ENCODE assay signal across 12 cellular contexts in genomic region chr12:97306121-97306520, GRCh38.
A peak's percentile ranks its signal among the peaks of the same experiment; 100 is the strongest.
DNase-seq lines count a peak whose midpoint lies in the region; ATAC-seq, FAIRE-seq and TF ChIP-seq lines count a peak whose summit lies in the region.
"Had no signal": no experiment of that assay in that cellular context is flagged by ENCODE, and none has a peak within 500 bp of the region (broad histone marks: within the 10 kb centered on the region; RNA-seq: fewer than 3 reads in every experiment).

No MANE protein-coding gene starts in this region.

- H3K4me1 ChIP-seq in smooth muscle cell (ENCODE audit: low read depth) = no peaks in the 10 kb centered on the region
- H3K4me1 ChIP-seq: A549, transverse colon had no signal

- H3K27ac Mint-ChIP-seq in natural killer cell treated with Interleukin-12 subunit alpha and Interleukin-12 subunit beta and Interleukin-15 and Interleukin-18, amount 100 ng/mL, for 72 hours = no peak overlapping the region

- ATAC-seq in HG02798 (IDR thresholded peaks at IDR 0.05; ENCODE audit: poor library complexity, unreplicated experiment) = peak; percentile 93
- ATAC-seq in natural killer cell treated with Interleukin-12 subunit alpha and Interleukin-12 subunit beta and Interleukin-15 and Interleukin-18, amount 100 ng/mL, for 72 hours = no peak
- no peak for ATAC-seq in Right ventricle myocardium superior (ENCODE audit: poor library complexity)
- ATAC-seq: A549 had no signal

- H3K4me1 Mint-ChIP-seq in natural killer cell treated with Interleukin-12 subunit alpha and Interleukin-12 subunit beta and Interleukin-15 and Interleukin-18, amount 100 ng/mL, for 72 hours (ENCODE audit: low read depth in 2 of 2) = peaks cover 0 to 3% of the 10 kb centered on the region in 2 donors

- no peak for FAIRE-seq in urothelium cell line (lab: Jason Lieb, UNC)
- FAIRE-seq: A549, keratinocyte had no signal

- H3K27me3 ChIP-seq in smooth muscle cell (ENCODE audit: low read depth) = no peaks in the 10 kb centered on the region
- H3K27me3 ChIP-seq: transverse colon had no signal

- no peak overlapping the region for H3K27ac ChIP-seq in smooth muscle cell (ENCODE audit: low read depth)
- H3K27ac ChIP-seq: A549, transverse colon had no signal

- no peak for TF ChIP-seq CTCF in smooth muscle cell (IDR thresholded peaks at IDR 0.05; ENCODE audit: borderline replicate concordance, insufficient read depth, poor library complexity, severe bottlenecking)

- no peak overlapping the region for H3K4me3 Mint-ChIP-seq in natural killer cell treated with Interleukin-12 subunit alpha and Interleukin-12 subunit beta and Interleukin-15 and Interleukin-18, amount 100 ng/mL, for 72 hours

- H3K36me3 Mint-ChIP-seq in natural killer cell treated with Interleukin-12 subunit alpha and Interleukin-12 subunit beta and Interleukin-15 and Interleukin-18, amount 100 ng/mL, for 72 hours = no peaks in the 10 kb centered on the region

- H3K36me3 ChIP-seq in smooth muscle cell (ENCODE audit: low read depth) = no peaks in the 10 kb centered on the region
- H3K36me3 ChIP-seq: transverse colon had no signal

- 74% methylated on average over 3 of the region's 3 CpGs for WGBS in smooth muscle cell (ENCODE audit: low lambda C conversion rate)

- intact Hi-C loops in Right ventricle myocardium superior (cut with DNase I) = loop anchor here (10.0 kb wide), 1 partner anchor 731 kb away; no protein-coding TSS in a partner anchor

- no peaks in the 10 kb centered on the region for H3K79me2 ChIP-seq in smooth muscle cell (ENCODE audit: low read depth)

- H3K4me2 ChIP-seq in smooth muscle cell = no peak overlapping the region
- H3K4me2 ChIP-seq: A549 had no signal

- H3K4me3 ChIP-seq in smooth muscle cell = no peak overlapping the region
- H3K4me3 ChIP-seq: A549, transverse colon had no signal

- no peaks in the 10 kb centered on the region for H3K9me3 ChIP-seq in smooth muscle cell (replicated peaks; ENCODE audit: low read depth)
- H3K9me3 ChIP-seq: A549, transverse colon had no signal

- no peak overlapping the region for H3K9ac ChIP-seq in smooth muscle cell (ENCODE audit: low read depth)

- H3K27me3 Mint-ChIP-seq in natural killer cell treated with Interleukin-12 subunit alpha and Interleukin-12 subunit beta and Interleukin-15 and Interleukin-18, amount 100 ng/mL, for 72 hours = peaks cover 14 to 29% of the 10 kb centered on the region in 2 donors

- H3F3A ChIP-seq in smooth muscle cell (ENCODE audit: low read depth) = no peaks in the 10 kb centered on the region

- peak; percentile 19 for DNase-seq in NCI-H345 (lab: John Stamatoyannopoulos, UW)
- no peak for DNase-seq in NCI-H345 treated with DMSO at 0.1 percent for 48 hours (lab: John Stamatoyannopoulos, UW; ENCODE audit: unreplicated experiment)
- DNase-seq in MV-4-11 (lab: John Stamatoyannopoulos, UW) = peak; percentile 90
- no peak for DNase-seq in smooth muscle cell (lab: John Stamatoyannopoulos, UW; ENCODE audit: unreplicated experiment)
- no peak for DNase-seq in natural killer cell treated with Interleukin-12 subunit alpha and Interleukin-12 subunit beta and Interleukin-15 and Interleukin-18, amount 100 ng/mL, for 72 hours (ENCODE audit: low spot score)
- no peak for DNase-seq in Right ventricle myocardium superior
- no peak for DNase-seq in urothelium cell line (ENCODE audit: low spot score)
- DNase-seq: H7, transverse colon had no signal

- H4K20me1 ChIP-seq in smooth muscle cell (ENCODE audit: low read depth) = no peaks in the 10 kb centered on the region

- no peaks in the 10 kb centered on the region for H3K9me3 Mint-ChIP-seq in natural killer cell treated with Interleukin-12 subunit alpha and Interleukin-12 subunit beta and Interleukin-15 and Interleukin-18, amount 100 ng/mL, for 72 hours

- peak overlapping the region; percentile 7 for H2AFZ ChIP-seq in smooth muscle cell (ENCODE audit: low read depth)

Comparison
In these comparisons a context has a peak if more than half of its experiments do, and no peak if none do; other contexts are left out.
1. DNase-seq: peak in NCI-H345 (single experiment) and MV-4-11 (single experiment); none in NCI-H345 treated with DMSO at 0.1 percent for 48 hours (single experiment), smooth muscle cell (single experiment), natural killer cell treated with Interleukin-12 subunit alpha and Interleukin-12 subunit beta and Interleukin-15 and Interleukin-18, amount 100 ng/mL, for 72 hours (single experiment), Right ventricle myocardium superior (single experiment) and urothelium cell line (single experiment).